Comparison of ENCODE assay signal across 1 cellular context in the genomic region with DNA sequence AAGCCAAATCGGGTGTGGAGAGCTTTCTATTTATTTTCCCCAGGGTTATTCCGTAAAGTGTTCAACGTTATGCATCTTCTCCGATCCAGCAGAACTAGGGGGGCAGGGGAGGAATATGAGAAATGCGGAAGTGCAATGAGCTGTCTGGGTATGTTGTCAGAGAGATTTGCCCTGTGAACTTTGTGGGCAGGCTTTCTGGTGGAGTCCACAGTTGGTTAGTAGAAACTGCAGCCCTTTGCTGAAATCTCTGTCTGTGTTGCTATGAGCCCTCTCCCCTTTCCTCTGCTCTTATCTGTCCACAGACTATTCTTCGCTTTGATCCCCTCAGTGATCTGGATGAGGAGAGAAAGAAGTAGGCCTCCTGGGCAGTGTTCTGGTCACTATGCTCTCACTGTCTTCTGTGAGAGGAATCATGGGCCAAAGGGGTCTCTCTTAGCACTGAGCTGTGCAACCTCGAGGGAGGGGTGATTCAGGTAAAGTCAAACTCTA.
A peak's percentile ranks its signal among the peaks of the same experiment; 100 is the strongest.
TF ChIP-seq lines count a peak whose summit lies in the region.

No MANE protein-coding gene starts in this region.

TF ChIP-seq in HepG2, 621 proteins besides CTCF, POLR2A, EP300 and RAD21 (continued from another document and continues in another):
- TF ChIP-seq, protein P1, sequence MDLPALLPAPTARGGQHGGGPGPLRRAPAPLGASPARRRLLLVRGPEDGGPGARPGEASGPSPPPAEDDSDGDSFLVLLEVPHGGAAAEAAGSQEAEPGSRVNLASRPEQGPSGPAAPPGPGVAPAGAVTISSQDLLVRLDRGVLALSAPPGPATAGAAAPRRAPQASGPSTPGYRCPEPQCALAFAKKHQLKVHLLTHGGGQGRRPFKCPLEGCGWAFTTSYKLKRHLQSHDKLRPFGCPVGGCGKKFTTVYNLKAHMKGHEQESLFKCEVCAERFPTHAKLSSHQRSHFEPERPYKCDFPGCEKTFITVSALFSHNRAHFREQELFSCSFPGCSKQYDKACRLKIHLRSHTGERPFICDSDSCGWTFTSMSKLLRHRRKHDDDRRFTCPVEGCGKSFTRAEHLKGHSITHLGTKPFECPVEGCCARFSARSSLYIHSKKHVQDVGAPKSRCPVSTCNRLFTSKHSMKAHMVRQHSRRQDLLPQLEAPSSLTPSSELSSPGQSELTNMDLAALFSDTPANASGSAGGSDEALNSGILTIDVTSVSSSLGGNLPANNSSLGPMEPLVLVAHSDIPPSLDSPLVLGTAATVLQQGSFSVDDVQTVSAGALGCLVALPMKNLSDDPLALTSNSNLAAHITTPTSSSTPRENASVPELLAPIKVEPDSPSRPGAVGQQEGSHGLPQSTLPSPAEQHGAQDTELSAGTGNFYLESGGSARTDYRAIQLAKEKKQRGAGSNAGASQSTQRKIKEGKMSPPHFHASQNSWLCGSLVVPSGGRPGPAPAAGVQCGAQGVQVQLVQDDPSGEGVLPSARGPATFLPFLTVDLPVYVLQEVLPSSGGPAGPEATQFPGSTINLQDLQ (CRISPR knock-in tag; IDR thresholded peaks at IDR 0.05), result no peak
- TF ChIP-seq ZNF607 (CRISPR knock-in tag; IDR thresholded peaks at IDR 0.05; ENCODE audit: borderline replicate concordance) (no peak), FOXA1 (IDR thresholded peaks at IDR 0.05) (no peak), FOXA1 (CRISPR knock-in tag; IDR thresholded peaks at IDR 0.05) (peak; percentile 26), CC2D1A (CRISPR knock-in tag; IDR thresholded peaks at IDR 0.05) (no peak), ZFP90 (CRISPR knock-in tag; IDR thresholded peaks at IDR 0.05; ENCODE audit: borderline replicate concordance) (no peak), ZSCAN25 (CRISPR knock-in tag; IDR thresholded peaks at IDR 0.05) (peak; percentile 48; the same call in 1 of the 2 replicates), NR2F6 (IDR thresholded peaks at IDR 0.05) (peak; percentile 77), NR2F6 (CRISPR knock-in tag; IDR thresholded peaks at IDR 0.05) (peak; percentile 80), EZH2 (conservative IDR thresholded peaks at IDR 0.05; ENCODE audit: low read depth, low read length) (no peak), POLR2G (IDR thresholded peaks at IDR 0.05; ENCODE audit: low read depth, low read length) (peak; percentile 83), ZNF34 (CRISPR knock-in tag; IDR thresholded peaks at IDR 0.05; ENCODE audit: borderline replicate concordance) (no peak), SOX13 (IDR thresholded peaks at IDR 0.05) (no peak; the same call in 1 of the 2 replicates), SOX13 (CRISPR knock-in tag; conservative IDR thresholded peaks at IDR 0.05 in 1 of 2, IDR thresholded peaks at IDR 0.05 in 1 of 2) (peak in 1 of 2 experiments; percentile 64; a peak in 1 of 4 replicates), SATB2 (CRISPR knock-in tag; IDR thresholded peaks at IDR 0.05) (no peak), ARID2 (CRISPR knock-in tag; IDR thresholded peaks at IDR 0.05; ENCODE audit: borderline replicate concordance) (no peak), ATF7 (IDR thresholded peaks at IDR 0.05) (no peak), ATF7 (CRISPR knock-in tag; IDR thresholded peaks at IDR 0.05) (no peak), ZNF883 (CRISPR knock-in tag; IDR thresholded peaks at IDR 0.05; ENCODE audit: not compliant biosample characterization) (peak; percentile 29), NR2F2 (IDR thresholded peaks at IDR 0.05; ENCODE audit: borderline replicate concordance, low read depth) (peak; percentile 73; the same call in 1 of the 2 replicates), ZNF724P (CRISPR knock-in tag; IDR thresholded peaks at IDR 0.05; ENCODE audit: borderline replicate concordance) (no peak), ZNF547 (CRISPR knock-in tag; IDR thresholded peaks at IDR 0.05) (no peak), ZNF557 (CRISPR knock-in tag; IDR thresholded peaks at IDR 0.05) (no peak), ZNF530 (CRISPR knock-in tag; IDR thresholded peaks at IDR 0.05; ENCODE audit: low read depth) (no peak), FOSL1 (CRISPR knock-in tag; IDR thresholded peaks at IDR 0.05; ENCODE audit: borderline replicate concordance) (no peak), CREB1 (IDR thresholded peaks at IDR 0.05) (no peak), CREB1 (CRISPR knock-in tag; IDR thresholded peaks at IDR 0.05) (peak; percentile 48; the same call in 1 of the 2 replicates), ZNF563 (CRISPR knock-in tag; IDR thresholded peaks at IDR 0.05) (no peak), NR3C1 (CRISPR knock-in tag; IDR thresholded peaks at IDR 0.05) (no peak), ARNT2 (CRISPR knock-in tag; IDR thresholded peaks at IDR 0.05; ENCODE audit: low read depth) (no peak), ZNF232 (CRISPR knock-in tag; IDR thresholded peaks at IDR 0.05; ENCODE audit: borderline replicate concordance) (no peak), RFX5 (IDR thresholded peaks at IDR 0.05; ENCODE audit: low read depth, low read length) (peak; percentile 37; the same call in 1 of the 2 replicates), BRCA1 (CRISPR knock-in tag; IDR thresholded peaks at IDR 0.05) (no peak), CENPT (CRISPR knock-in tag; IDR thresholded peaks at IDR 0.05; ENCODE audit: low read depth) (no peak), SIX1 (CRISPR knock-in tag; IDR thresholded peaks at IDR 0.05; ENCODE audit: borderline replicate concordance) (peak; percentile 39; the same call in 1 of the 2 replicates)
- TF ChIP-seq, protein P2, sequence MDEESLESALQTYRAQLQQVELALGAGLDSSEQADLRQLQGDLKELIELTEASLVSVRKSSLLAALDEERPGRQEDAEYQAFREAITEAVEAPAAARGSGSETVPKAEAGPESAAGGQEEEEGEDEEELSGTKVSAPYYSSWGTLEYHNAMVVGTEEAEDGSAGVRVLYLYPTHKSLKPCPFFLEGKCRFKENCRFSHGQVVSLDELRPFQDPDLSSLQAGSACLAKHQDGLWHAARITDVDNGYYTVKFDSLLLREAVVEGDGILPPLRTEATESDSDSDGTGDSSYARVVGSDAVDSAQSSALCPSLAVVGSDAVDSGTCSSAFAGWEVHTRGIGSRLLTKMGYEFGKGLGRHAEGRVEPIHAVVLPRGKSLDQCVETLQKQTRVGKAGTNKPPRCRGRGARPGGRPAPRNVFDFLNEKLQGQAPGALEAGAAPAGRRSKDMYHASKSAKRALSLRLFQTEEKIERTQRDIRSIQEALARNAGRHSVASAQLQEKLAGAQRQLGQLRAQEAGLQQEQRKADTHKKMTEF (CRISPR knock-in tag; IDR thresholded peaks at IDR 0.05), result peak; percentile 48
- TF ChIP-seq, protein P3, sequence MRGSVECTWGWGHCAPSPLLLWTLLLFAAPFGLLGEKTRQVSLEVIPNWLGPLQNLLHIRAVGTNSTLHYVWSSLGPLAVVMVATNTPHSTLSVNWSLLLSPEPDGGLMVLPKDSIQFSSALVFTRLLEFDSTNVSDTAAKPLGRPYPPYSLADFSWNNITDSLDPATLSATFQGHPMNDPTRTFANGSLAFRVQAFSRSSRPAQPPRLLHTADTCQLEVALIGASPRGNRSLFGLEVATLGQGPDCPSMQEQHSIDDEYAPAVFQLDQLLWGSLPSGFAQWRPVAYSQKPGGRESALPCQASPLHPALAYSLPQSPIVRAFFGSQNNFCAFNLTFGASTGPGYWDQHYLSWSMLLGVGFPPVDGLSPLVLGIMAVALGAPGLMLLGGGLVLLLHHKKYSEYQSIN (CRISPR knock-in tag; IDR thresholded peaks at IDR 0.05; ENCODE audit: borderline replicate concordance), result no peak
- TF ChIP-seq, protein P4, sequence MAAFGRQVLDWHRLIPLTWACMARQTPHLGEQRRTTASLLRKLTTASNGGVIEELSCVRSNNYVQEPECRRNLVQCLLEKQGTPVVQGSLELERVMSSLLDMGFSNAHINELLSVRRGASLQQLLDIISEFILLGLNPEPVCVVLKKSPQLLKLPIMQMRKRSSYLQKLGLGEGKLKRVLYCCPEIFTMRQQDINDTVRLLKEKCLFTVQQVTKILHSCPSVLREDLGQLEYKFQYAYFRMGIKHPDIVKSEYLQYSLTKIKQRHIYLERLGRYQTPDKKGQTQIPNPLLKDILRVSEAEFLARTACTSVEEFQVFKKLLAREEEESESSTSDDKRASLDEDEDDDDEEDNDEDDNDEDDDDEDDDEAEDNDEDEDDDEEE (CRISPR knock-in tag; IDR thresholded peaks at IDR 0.05), result no peak
- TF ChIP-seq, protein P5, sequence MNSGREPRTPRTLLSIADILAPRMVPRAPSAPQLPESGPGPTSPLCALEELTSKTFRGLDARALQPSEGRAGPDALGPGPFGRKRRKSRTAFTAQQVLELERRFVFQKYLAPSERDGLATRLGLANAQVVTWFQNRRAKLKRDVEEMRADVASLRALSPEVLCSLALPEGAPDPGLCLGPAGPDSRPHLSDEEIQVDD (CRISPR knock-in tag; IDR thresholded peaks at IDR 0.05; ENCODE audit: borderline replicate concordance), result no peak
- TF ChIP-seq, protein P6, sequence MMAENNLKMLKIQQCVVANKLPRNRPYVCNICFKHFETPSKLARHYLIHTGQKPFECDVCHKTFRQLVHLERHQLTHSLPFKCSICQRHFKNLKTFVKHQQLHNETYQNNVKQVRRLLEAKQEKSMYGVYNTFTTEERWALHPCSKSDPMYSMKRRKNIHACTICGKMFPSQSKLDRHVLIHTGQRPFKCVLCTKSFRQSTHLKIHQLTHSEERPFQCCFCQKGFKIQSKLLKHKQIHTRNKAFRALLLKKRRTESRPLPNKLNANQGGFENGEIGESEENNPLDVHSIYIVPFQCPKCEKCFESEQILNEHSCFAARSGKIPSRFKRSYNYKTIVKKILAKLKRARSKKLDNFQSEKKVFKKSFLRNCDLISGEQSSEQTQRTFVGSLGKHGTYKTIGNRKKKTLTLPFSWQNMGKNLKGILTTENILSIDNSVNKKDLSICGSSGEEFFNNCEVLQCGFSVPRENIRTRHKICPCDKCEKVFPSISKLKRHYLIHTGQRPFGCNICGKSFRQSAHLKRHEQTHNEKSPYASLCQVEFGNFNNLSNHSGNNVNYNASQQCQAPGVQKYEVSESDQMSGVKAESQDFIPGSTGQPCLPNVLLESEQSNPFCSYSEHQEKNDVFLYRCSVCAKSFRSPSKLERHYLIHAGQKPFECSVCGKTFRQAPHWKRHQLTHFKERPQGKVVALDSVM (CRISPR knock-in tag; IDR thresholded peaks at IDR 0.05), result no peak
- TF ChIP-seq, protein P7, sequence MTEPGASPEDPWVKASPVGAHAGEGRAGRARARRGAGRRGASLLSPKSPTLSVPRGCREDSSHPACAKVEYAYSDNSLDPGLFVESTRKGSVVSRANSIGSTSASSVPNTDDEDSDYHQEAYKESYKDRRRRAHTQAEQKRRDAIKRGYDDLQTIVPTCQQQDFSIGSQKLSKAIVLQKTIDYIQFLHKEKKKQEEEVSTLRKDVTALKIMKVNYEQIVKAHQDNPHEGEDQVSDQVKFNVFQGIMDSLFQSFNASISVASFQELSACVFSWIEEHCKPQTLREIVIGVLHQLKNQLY (CRISPR knock-in tag; IDR thresholded peaks at IDR 0.05), result no peak; the same call in 1 of the 2 replicates
- TF ChIP-seq, protein P8, sequence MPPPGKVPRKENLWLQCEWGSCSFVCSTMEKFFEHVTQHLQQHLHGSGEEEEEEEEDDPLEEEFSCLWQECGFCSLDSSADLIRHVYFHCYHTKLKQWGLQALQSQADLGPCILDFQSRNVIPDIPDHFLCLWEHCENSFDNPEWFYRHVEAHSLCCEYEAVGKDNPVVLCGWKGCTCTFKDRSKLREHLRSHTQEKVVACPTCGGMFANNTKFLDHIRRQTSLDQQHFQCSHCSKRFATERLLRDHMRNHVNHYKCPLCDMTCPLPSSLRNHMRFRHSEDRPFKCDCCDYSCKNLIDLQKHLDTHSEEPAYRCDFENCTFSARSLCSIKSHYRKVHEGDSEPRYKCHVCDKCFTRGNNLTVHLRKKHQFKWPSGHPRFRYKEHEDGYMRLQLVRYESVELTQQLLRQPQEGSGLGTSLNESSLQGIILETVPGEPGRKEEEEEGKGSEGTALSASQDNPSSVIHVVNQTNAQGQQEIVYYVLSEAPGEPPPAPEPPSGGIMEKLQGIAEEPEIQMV (CRISPR knock-in tag; IDR thresholded peaks at IDR 0.05; ENCODE audit: low read depth), result 0 out of 2 replicates have a peak, but pooled peaks have one; percentile 22
- TF ChIP-seq, protein P9, sequence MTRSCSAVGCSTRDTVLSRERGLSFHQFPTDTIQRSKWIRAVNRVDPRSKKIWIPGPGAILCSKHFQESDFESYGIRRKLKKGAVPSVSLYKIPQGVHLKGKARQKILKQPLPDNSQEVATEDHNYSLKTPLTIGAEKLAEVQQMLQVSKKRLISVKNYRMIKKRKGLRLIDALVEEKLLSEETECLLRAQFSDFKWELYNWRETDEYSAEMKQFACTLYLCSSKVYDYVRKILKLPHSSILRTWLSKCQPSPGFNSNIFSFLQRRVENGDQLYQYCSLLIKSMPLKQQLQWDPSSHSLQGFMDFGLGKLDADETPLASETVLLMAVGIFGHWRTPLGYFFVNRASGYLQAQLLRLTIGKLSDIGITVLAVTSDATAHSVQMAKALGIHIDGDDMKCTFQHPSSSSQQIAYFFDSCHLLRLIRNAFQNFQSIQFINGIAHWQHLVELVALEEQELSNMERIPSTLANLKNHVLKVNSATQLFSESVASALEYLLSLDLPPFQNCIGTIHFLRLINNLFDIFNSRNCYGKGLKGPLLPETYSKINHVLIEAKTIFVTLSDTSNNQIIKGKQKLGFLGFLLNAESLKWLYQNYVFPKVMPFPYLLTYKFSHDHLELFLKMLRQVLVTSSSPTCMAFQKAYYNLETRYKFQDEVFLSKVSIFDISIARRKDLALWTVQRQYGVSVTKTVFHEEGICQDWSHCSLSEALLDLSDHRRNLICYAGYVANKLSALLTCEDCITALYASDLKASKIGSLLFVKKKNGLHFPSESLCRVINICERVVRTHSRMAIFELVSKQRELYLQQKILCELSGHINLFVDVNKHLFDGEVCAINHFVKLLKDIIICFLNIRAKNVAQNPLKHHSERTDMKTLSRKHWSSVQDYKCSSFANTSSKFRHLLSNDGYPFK (CRISPR knock-in tag; IDR thresholded peaks at IDR 0.05; ENCODE audit: borderline replicate concordance), result no peak
